In genomic region chr11:118708296-118708695, GRCh38 we compare ENCODE assay signal across 29 cellular contexts. TPM values are rescaled to one million over a fixed set of nuclear protein-coding genes. Genes with fewer than 3 reads are reported as not detected.
"Had no signal": no experiment of that assay in that cellular context is flagged by ENCODE, and none has a peak within 500 bp of the region (broad histone marks: within the 10 kb centered on the region; RNA-seq: fewer than 3 reads in every experiment).

No MANE protein-coding gene starts in this region.

- H3K4me3 ChIP-seq: colonic mucosa, esophagus squamous epithelium, gastrocnemius medialis, heart right ventricle, left lung, lower lobe of right lung had no signal

- H3K27ac ChIP-seq: colonic mucosa, epithelial cell of prostate, esophagus squamous epithelium, gastrocnemius medialis, heart right ventricle, left lung, lower lobe of right lung had no signal

- ATAC-seq: effector memory CD8-positive, alpha-beta T cell; esophagus mucosa; gastrocnemius medialis; heart right ventricle; left cardiac atrium; left lung; left ventricle myocardium superior; lower lobe of right lung had no signal

- H3K4me1 ChIP-seq: colonic mucosa, gastrocnemius medialis had no signal

- H3K27me3 ChIP-seq: colonic mucosa, esophagus squamous epithelium, gastrocnemius medialis had no signal

- H3K9me3 ChIP-seq: colonic mucosa, esophagus squamous epithelium, gastrocnemius medialis, heart right ventricle, left lung, lower lobe of right lung had no signal

- DNase-seq: colonic mucosa; cortex of kidney; effector CD8-positive, alpha-beta T cell; effector memory CD8-positive, alpha-beta T cell; erythroblast; esophagus squamous epithelium; foreskin fibroblast; foreskin melanocyte; gastrocnemius medialis; glutamatergic neuron; head of caudate nucleus; heart right ventricle; hippocampal formation; left cardiac atrium; left lung; left ventricle myocardium superior; lower lobe of right lung; mesenchymal stem cell had no signal

- H3K36me3 ChIP-seq: colonic mucosa, esophagus squamous epithelium, gastrocnemius medialis, heart right ventricle, left lung, lower lobe of right lung had no signal

RNA-seq across cellular contexts. Expression of gene TREH, which starts 28.8 kb away (rescaled TPM):
- total RNA-seq: dermis microvascular lymphatic vessel endothelial cell, endodermal cell, gastrocnemius medialis, glomerular endothelial cell, kidney epithelial cell, left cardiac atrium, left lung, left ventricle myocardium superior, lower leg skin, lung microvascular endothelial cell, mesenteric fat pad, mesothelial cell of epicardium had no signal
- polyA plus RNA-seq: keratinocyte had no signal
